26 cellular contexts compared by ENCODE assay signal in genomic region chr10:4255751-4256150, GRCh38.
"Had no signal": no experiment of that assay in that cellular context is flagged by ENCODE, and none has a peak within 500 bp of the region (broad histone marks: within the 10 kb centered on the region; RNA-seq: fewer than 3 reads in every experiment).

No MANE protein-coding gene starts in this region.

- H3K36me3 Mint-ChIP-seq: activated naive CD4-positive, alpha-beta T cell treated with anti-CD3 and anti-CD28 coated beads, Interleukin-2, amount 50 U/mL, for 24 hours; brain had no signal

- FAIRE-seq: colon had no signal

- H3K27ac ChIP-seq: neutrophil, ovary, prostate gland, thyroid gland, upper lobe of right lung, VCaP had no signal

- H3K9me3 ChIP-seq: neutrophil, ovary, prostate gland, thyroid gland, upper lobe of right lung had no signal

- H3K4me3 Mint-ChIP-seq: activated CD8-positive, alpha-beta T cell treated with anti-CD3 and anti-CD28 coated beads, Interleukin-2, amount 10 ng/mL, durations not matched to agents 7 days and 5 days; activated naive CD4-positive, alpha-beta T cell treated with anti-CD3 and anti-CD28 coated beads, Interleukin-2, amount 50 U/mL, for 24 hours; activated T-helper 1 cell treated with anti-CD3 and anti-CD28 coated beads, Interleukin-12 subunit alpha, Interleukin-12 subunit beta, Interleukin-2, Interleukin-4 antibody, amounts not matched to agents 30 ng/mL and 10 ng/mL and 1 ng/mL, durations not matched to agents 14 hours and 24 hours and 36 hours; brain; endodermal cell; nephron; stimulated activated naive CD8-positive, alpha-beta T cell treated with anti-CD3 and anti-CD28 coated beads, Interleukin-15, Interleukin-2, amounts not matched to agents 100 ng/mL and 50 ng/mL, for 24 hours had no signal

- H3K4me3 ChIP-seq: ovary, prostate gland, thyroid gland, upper lobe of right lung had no signal

- H3K36me3 ChIP-seq: neutrophil, ovary, prostate gland, thyroid gland, upper lobe of right lung had no signal

- H3K27me3 ChIP-seq: neutrophil, ovary, thyroid gland, upper lobe of right lung had no signal

- DNase-seq: activated CD4-positive, alpha-beta T cell treated with anti-CD3 and anti-CD28 coated beads, Interleukin-2, amount 50 U/mL, for 1 hour; activated CD8-positive, alpha-beta T cell treated with anti-CD3 and anti-CD28 coated beads, Interleukin-2, amount 10 ng/mL, durations not matched to agents 7 days and 5 days; activated gamma-delta T cell treated with Interleukin-2 at 50 U/mL for 16 hours; anterior cingulate cortex; central memory CD4-positive, alpha-beta T cell; endodermal cell; foreskin melanocyte; glutamatergic neuron; hippocampal formation; left ventricle myocardium superior; ovary; stimulated activated CD4-positive, alpha-beta T cell treated with anti-CD3 and anti-CD28 coated beads, Interleukin-12 subunit alpha, Interleukin-12 subunit beta, amount 100 ng/mL, for 4 hours; stimulated activated CD4-positive, alpha-beta T cell treated with anti-CD3 and anti-CD28 coated beads, Interleukin-4, amount 100 ng/mL, for 4 hours; substantia nigra; thyroid gland; upper lobe of right lung had no signal

- H3K27me3 Mint-ChIP-seq: activated naive CD4-positive, alpha-beta T cell treated with anti-CD3 and anti-CD28 coated beads, Interleukin-2, amount 50 U/mL, for 24 hours had no signal

- H3K27ac Mint-ChIP-seq: activated CD8-positive, alpha-beta T cell treated with anti-CD3 and anti-CD28 coated beads, Interleukin-2, amount 10 ng/mL, durations not matched to agents 7 days and 5 days; activated naive CD4-positive, alpha-beta T cell treated with anti-CD3 and anti-CD28 coated beads, Interleukin-2, amount 50 U/mL, for 24 hours; activated T-helper 1 cell treated with anti-CD3 and anti-CD28 coated beads, Interleukin-12 subunit alpha, Interleukin-12 subunit beta, Interleukin-2, Interleukin-4 antibody, amounts not matched to agents 30 ng/mL and 10 ng/mL and 1 ng/mL, durations not matched to agents 14 hours and 24 hours and 36 hours; brain; endodermal cell; nephron; stimulated activated naive CD8-positive, alpha-beta T cell treated with anti-CD3 and anti-CD28 coated beads, Interleukin-15, Interleukin-2, amounts not matched to agents 100 ng/mL and 50 ng/mL, for 24 hours had no signal

- H3K4me1 Mint-ChIP-seq: activated naive CD4-positive, alpha-beta T cell treated with anti-CD3 and anti-CD28 coated beads, Interleukin-2, amount 50 U/mL, for 24 hours; endodermal cell had no signal

- H3K9me3 Mint-ChIP-seq: activated naive CD4-positive, alpha-beta T cell treated with anti-CD3 and anti-CD28 coated beads, Interleukin-2, amount 50 U/mL, for 24 hours; endodermal cell had no signal

- ATAC-seq: activated CD4-positive, CD25-positive, alpha-beta regulatory T cell treated with anti-CD3 and anti-CD28 coated beads, Interleukin-2, amount 50 U/mL, for 24 hours; activated CD8-positive, alpha-beta T cell treated with anti-CD3 and anti-CD28 coated beads, Interleukin-2, amount 10 ng/mL, durations not matched to agents 7 days and 5 days; left ventricle myocardium superior; upper lobe of right lung had no signal

- H3K4me1 ChIP-seq: prostate gland, thyroid gland, upper lobe of right lung had no signal
